ENCODE assay signal across 10 cellular contexts in genomic region chr7:130909881-130910672, GRCh38.
DNase-seq lines count a peak whose midpoint lies in the region; ATAC-seq and TF ChIP-seq lines count a peak whose summit lies in the region.
"Had no signal": no experiment of that assay in that cellular context is flagged by ENCODE, and none has a peak within 500 bp of the region (broad histone marks: within the 10 kb centered on the region; RNA-seq: fewer than 3 reads in every experiment).

No MANE protein-coding gene starts in this region.

- H3K4me3 ChIP-seq in AG09309 (ENCODE audit: control insufficient read depth, low read depth, low read length) (peak overlapping the region; percentile 68), HUES48 (ENCODE audit: low read depth, low read length) (peak overlapping the region; percentile 33; the same call in 1 of the 2 replicates), astrocyte of the cerebellum (ENCODE audit: low read depth, low read length) (peak overlapping the region; percentile 75), lung (peak overlapping the region; percentile 20)

- ATAC-seq in lung (ENCODE audit: insufficient read depth, low FRiP score) (no peak), GM21528 (IDR thresholded peaks at IDR 0.05; ENCODE audit: low FRiP score, unreplicated experiment) (no peak), GM18505 (IDR thresholded peaks at IDR 0.05; ENCODE audit: unreplicated experiment) (no peak)

- in situ Hi-C loops in astrocyte of the cerebellum (cut with HindIII; ENCODE audit: low sequenced_read_pairs): no loop called here

- 80 to 87% methylated on average over 9 of the region's 9 CpGs for WGBS in lung, 2 donors

- TF ChIP-seq CTCF in AG09309 (IDR thresholded peaks at IDR 0.05; ENCODE audit: control insufficient read depth, insufficient read depth, low read depth, low read length, missing control alignments): no peak
- no peak for TF ChIP-seq CTCF in astrocyte of the cerebellum (IDR thresholded peaks at IDR 0.05; ENCODE audit: low read depth, low read length, missing control alignments)
- TF ChIP-seq CTCF in lung (IDR thresholded peaks at IDR 0.05; ENCODE audit: control extremely low read depth, extremely low read depth): no peak

- DNase-seq in AG09309 (ENCODE audit: low read depth): no peak
- no peak for DNase-seq in astrocyte of the cerebellum (ENCODE audit: low read depth)
- no peak for DNase-seq in lung (ENCODE audit: low spot score)
- DNase-seq in AG08396 (ENCODE audit: low spot score): no peak
- DNase-seq in UCSD-AML1 (lab: John Stamatoyannopoulos, UW; ENCODE audit: unreplicated experiment): no peak
- DNase-seq: NCI-H2227 treated with DMSO at 0.1 percent for 48 hours; stimulated activated CD4-positive, alpha-beta T cell treated with anti-CD3 and anti-CD28 coated beads, Interleukin-4, amount 100 ng/mL, for 4 hours had no signal

- H3K36me3 ChIP-seq in HUES48 (ENCODE audit: control insufficient read depth, insufficient read depth, low read length) (no peaks in the 10 kb centered on the region), lung (ENCODE audit: control insufficient read depth in 2 of 2, insufficient read depth in 2 of 2, low read length in 2 of 2) (peaks cover 0 to 2% of the 10 kb centered on the region in 2 donors)

- H3K27ac ChIP-seq in HUES48 (ENCODE audit: low read depth, low read length) (peak overlapping the region; percentile 90), lung (ENCODE audit: low read depth in 1 of 2, low read length in 1 of 2) (peak overlapping the region in 1 of 2 donors; percentile 26)

- H3K27me3 ChIP-seq in HUES48 (ENCODE audit: control insufficient read depth, insufficient read depth, low read length) (no peaks in the 10 kb centered on the region), lung (ENCODE audit: control insufficient read depth, insufficient read depth) (no peaks in the 10 kb centered on the region)

- H3K9me3 ChIP-seq in HUES48 (ENCODE audit: control insufficient read depth, insufficient read depth, low read length) (no peaks in the 10 kb centered on the region), lung (ENCODE audit: control insufficient read depth in 2 of 2, insufficient read depth in 1 of 2, low read length in 1 of 2) (no peaks in the 10 kb centered on the region)

- TF ChIP-seq POLR2A in GM18505 (IDR thresholded peaks at IDR 0.05; ENCODE audit: borderline replicate concordance, extremely low read depth, insufficient read depth, insufficient read length): no peak

- peak overlapping the region; percentile 54 for H3K9ac ChIP-seq in HUES48 (ENCODE audit: low read depth, low read length)

- H3K4me1 ChIP-seq in HUES48 (ENCODE audit: control insufficient read depth, insufficient read depth, low read length) (peaks cover 56% of the 10 kb centered on the region), lung (ENCODE audit: control insufficient read depth in 2 of 2, insufficient read depth in 2 of 2, low read length in 2 of 2) (peaks cover 16 to 25% of the 10 kb centered on the region in 2 donors)

Comparison
In these comparisons a context has a peak if more than half of its experiments do, and no peak if none do; other contexts are left out.
1. H3K4me3 ChIP-seq: peak in every context shown above with its lines; median percentile 75 in astrocyte of the cerebellum; 68 in AG09309; 33 in HUES48; 20 in lung.